8 cellular contexts compared by ENCODE assay signal in genomic region chr18:8607776-8608682, GRCh38. TPM values are rescaled to one million over a fixed set of nuclear protein-coding genes. Genes with fewer than 3 reads are reported as not detected.
DNase-seq lines count a peak whose midpoint lies in the region; ATAC-seq and FAIRE-seq lines count a peak whose summit lies in the region.

No MANE protein-coding gene starts in this region.

- no peaks in the 10 kb centered on the region for H3K27me3 ChIP-seq in small intestine (ENCODE audit: control insufficient read depth in 2 of 2, insufficient read depth in 2 of 2, low read length in 2 of 2)

- DNase-seq in stimulated activated naive CD8-positive, alpha-beta T cell treated with anti-CD3 and anti-CD28 coated beads, Interleukin-15, Interleukin-2, amounts not matched to agents 100 U/mL and 50 U/mL, for 24 hours = no peak
- DNase-seq in T-helper 17 cell (no peak), left ventricle myocardium superior (no peak), NCI-H748 (lab: John Stamatoyannopoulos, UW; ENCODE audit: unreplicated experiment) (no peak), small intestine (no peak), NCI-H1694 treated with DMSO at 0.1 percent for 48 hours (lab: John Stamatoyannopoulos, UW) (no peak)

- peak overlapping the region in 1 of 2 donors; percentile 67 for H3K27ac ChIP-seq in small intestine (ENCODE audit: low read depth in 1 of 2, low read length in 1 of 2)

- WGBS in small intestine, 3 donors = 69 to 81% (median 80%) methylated on average over 17 of the region's 17 CpGs

- H3K4me1 Mint-ChIP-seq in stimulated activated naive CD8-positive, alpha-beta T cell treated with anti-CD3 and anti-CD28 coated beads, Interleukin-15, Interleukin-2, amounts not matched to agents 100 ng/mL and 50 ng/mL, for 24 hours (ENCODE audit: low read depth) = peaks cover 54% of the 10 kb centered on the region
- H3K4me1 Mint-ChIP-seq in T-helper 17 cell = peaks cover 32% of the 10 kb centered on the region
- H3K4me1 Mint-ChIP-seq in stimulated activated memory B cell treated with anti-CD40 and anti-IgM and Interleukin-4, amounts not matched to agents 10 μg/mL and 1 μg/mL and 100 μg/mL, for 72 hours = peaks cover 70% of the 10 kb centered on the region

- H3K4me3 ChIP-seq in small intestine (ENCODE audit: low read depth in 1 of 2, low read length in 2 of 2) = peak overlapping the region in 1 of 2 donors; percentile 98

- H3K36me3 ChIP-seq in small intestine (ENCODE audit: control insufficient read depth in 2 of 2, insufficient read depth in 2 of 2, low read length in 2 of 2) = no peaks in the 10 kb centered on the region

- no peaks in the 10 kb centered on the region for H3K9me3 Mint-ChIP-seq in stimulated activated naive CD8-positive, alpha-beta T cell treated with anti-CD3 and anti-CD28 coated beads, Interleukin-15, Interleukin-2, amounts not matched to agents 100 ng/mL and 50 ng/mL, for 24 hours
- peaks cover 6% of the 10 kb centered on the region for H3K9me3 Mint-ChIP-seq in stimulated activated memory B cell treated with anti-CD40 and anti-IgM and Interleukin-4, amounts not matched to agents 10 μg/mL and 1 μg/mL and 100 μg/mL, for 72 hours

- H3K36me3 Mint-ChIP-seq in stimulated activated naive CD8-positive, alpha-beta T cell treated with anti-CD3 and anti-CD28 coated beads, Interleukin-15, Interleukin-2, amounts not matched to agents 100 ng/mL and 50 ng/mL, for 24 hours (ENCODE audit: low read depth) = peaks cover 20% of the 10 kb centered on the region
- peaks cover 10% of the 10 kb centered on the region for H3K36me3 Mint-ChIP-seq in T-helper 17 cell (ENCODE audit: low read depth)
- H3K36me3 Mint-ChIP-seq in stimulated activated memory B cell treated with anti-CD40 and anti-IgM and Interleukin-4, amounts not matched to agents 10 μg/mL and 1 μg/mL and 100 μg/mL, for 72 hours = peaks cover 15% of the 10 kb centered on the region

- H3K27me3 Mint-ChIP-seq in stimulated activated naive CD8-positive, alpha-beta T cell treated with anti-CD3 and anti-CD28 coated beads, Interleukin-15, Interleukin-2, amounts not matched to agents 100 ng/mL and 50 ng/mL, for 24 hours = peaks cover 1% of the 10 kb centered on the region
- peaks cover 8% of the 10 kb centered on the region for H3K27me3 Mint-ChIP-seq in T-helper 17 cell
- no peaks in the 10 kb centered on the region for H3K27me3 Mint-ChIP-seq in stimulated activated memory B cell treated with anti-CD40 and anti-IgM and Interleukin-4, amounts not matched to agents 10 μg/mL and 1 μg/mL and 100 μg/mL, for 72 hours

- peaks cover 4 to 9% of the 10 kb centered on the region in 2 donors for H3K4me1 ChIP-seq in small intestine (ENCODE audit: control insufficient read depth in 2 of 2, insufficient read depth in 1 of 2, low read depth in 1 of 2, low read length in 1 of 2)

- H3K27ac Mint-ChIP-seq in stimulated activated naive CD8-positive, alpha-beta T cell treated with anti-CD3 and anti-CD28 coated beads, Interleukin-15, Interleukin-2, amounts not matched to agents 100 ng/mL and 50 ng/mL, for 24 hours = peak overlapping the region; percentile 89
- peak overlapping the region; percentile 99 for H3K27ac Mint-ChIP-seq in T-helper 17 cell
- H3K27ac Mint-ChIP-seq in stimulated activated memory B cell treated with anti-CD40 and anti-IgM and Interleukin-4, amounts not matched to agents 10 μg/mL and 1 μg/mL and 100 μg/mL, for 72 hours = peak overlapping the region; percentile 86

- intact Hi-C loops in left ventricle myocardium superior (cut with micrococcal nuclease) = no loop called here

- H3K9me3 ChIP-seq in T-helper 17 cell (ENCODE audit: control insufficient read depth, low read length, poor library complexity, severe bottlenecking) = no peaks in the 10 kb centered on the region
- H3K9me3 ChIP-seq in small intestine (ENCODE audit: control insufficient read depth, low read depth) = no peaks in the 10 kb centered on the region

- ATAC-seq in stimulated activated naive CD8-positive, alpha-beta T cell treated with anti-CD3 and anti-CD28 coated beads, Interleukin-15, Interleukin-2, amounts not matched to agents 100 U/mL and 50 U/mL, for 24 hours = no peak
- ATAC-seq in T-helper 17 cell = no peak
- ATAC-seq in left ventricle myocardium superior = peak; percentile 8
- peak; percentile 25 for ATAC-seq in stimulated activated memory B cell treated with anti-CD40 and anti-IgM and Interleukin-4, amounts not matched to agents 10 μg/mL and 1 μg/mL and 100 μg/mL, for 72 hours

- FAIRE-seq in small intestine (lab: Jason Lieb, UNC) = no peak

- H3K4me3 Mint-ChIP-seq in stimulated activated naive CD8-positive, alpha-beta T cell treated with anti-CD3 and anti-CD28 coated beads, Interleukin-15, Interleukin-2, amounts not matched to agents 100 ng/mL and 50 ng/mL, for 24 hours = peak overlapping the region; percentile 84
- H3K4me3 Mint-ChIP-seq in T-helper 17 cell = peak overlapping the region; percentile 95
- peak overlapping the region; percentile 84 for H3K4me3 Mint-ChIP-seq in stimulated activated memory B cell treated with anti-CD40 and anti-IgM and Interleukin-4, amounts not matched to agents 10 μg/mL and 1 μg/mL and 100 μg/mL, for 72 hours

RNA-seq across cellular contexts. Expression of gene RAB12, which starts 1.2 kb away (rescaled TPM):
- total RNA-seq in T-helper 17 cell (10 to 100 TPM; 15.8 to 16.5 TPM), left ventricle myocardium superior (127 TPM)
- 10 to 100 TPM in 2 of 3 donors, 1 to 10 TPM in 1; 8.9 to 17.7 (median 12.4) TPM for polyA plus RNA-seq in small intestine

Comparison
In these comparisons a context has a peak if more than half of its experiments do, and no peak if none do; other contexts are left out.
1. ATAC-seq: peak in left ventricle myocardium superior (single experiment) and stimulated activated memory B cell treated with anti-CD40 and anti-IgM and Interleukin-4, amounts not matched to agents 10 μg/mL and 1 μg/mL and 100 μg/mL, for 72 hours (single experiment); none in stimulated activated naive CD8-positive, alpha-beta T cell treated with anti-CD3 and anti-CD28 coated beads, Interleukin-15, Interleukin-2, amounts not matched to agents 100 U/mL and 50 U/mL, for 24 hours (single experiment) and T-helper 17 cell (single experiment).
2. Peak in every context shown above with its lines, with median percentiles within 50 percentile points of each other: H3K27ac Mint-ChIP-seq and H3K4me3 Mint-ChIP-seq.